Comparison of ENCODE assay signal across 24 cellular contexts in the genomic region with DNA sequence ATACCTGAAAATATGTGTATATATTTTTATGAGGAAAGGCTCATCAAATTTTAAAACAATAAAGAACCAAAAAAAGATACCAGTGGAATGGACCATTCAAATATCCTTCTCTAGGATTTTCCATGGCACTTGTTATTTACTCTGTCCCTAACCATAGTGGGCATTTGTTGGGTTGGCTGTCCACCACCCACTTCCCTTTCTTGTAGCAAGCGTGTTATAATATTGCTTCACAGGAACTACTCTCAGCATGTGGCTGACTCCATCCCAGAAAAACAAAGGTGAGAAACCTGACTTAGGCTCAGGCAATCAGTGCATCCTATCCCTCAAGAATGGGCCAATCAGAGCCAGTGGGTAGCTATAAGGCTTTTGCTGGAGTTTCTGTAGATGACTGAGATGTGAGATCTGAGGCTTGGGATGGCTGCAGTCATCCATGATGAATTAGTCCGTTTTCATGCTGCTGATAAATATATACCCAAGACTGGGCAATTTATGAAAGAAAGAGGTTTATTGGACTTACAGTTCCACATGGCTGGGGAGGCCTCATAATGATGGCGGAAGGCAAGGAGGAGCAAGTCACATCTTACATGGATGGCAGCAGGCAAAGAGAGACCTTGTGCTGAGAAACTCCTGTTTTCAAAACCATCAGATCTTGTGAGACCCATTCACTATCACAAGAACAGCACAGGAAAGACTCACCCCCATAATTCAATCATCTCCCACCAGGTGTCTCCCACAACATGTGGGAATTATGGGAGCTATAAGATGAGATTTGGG.
"Had no signal": no experiment of that assay in that cellular context is flagged by ENCODE, and none has a peak within 500 bp of the region (broad histone marks: within the 10 kb centered on the region; RNA-seq: fewer than 3 reads in every experiment).

No MANE protein-coding gene starts in this region.

- H3K36me3 ChIP-seq: breast epithelium, colonic mucosa had no signal

- DNase-seq: activated CD4-positive, alpha-beta T cell treated with anti-CD3 and anti-CD28 coated beads for 48 hours; activated CD4-positive, alpha-beta T cell treated with anti-CD3 and anti-CD28 coated beads, Interleukin-2, amount 50 U/mL, for 4 hours; activated CD4-positive, CD25-positive, alpha-beta regulatory T cell treated with anti-CD3 and anti-CD28 coated beads, Interleukin-2, amount 50 U/mL, for 72 hours; activated CD8-positive, alpha-beta memory T cell treated with anti-CD3 and anti-CD28 coated beads, Interleukin-2, amount 50 U/mL, for 48 hours; activated CD8-positive, alpha-beta T cell treated with anti-CD3 and anti-CD28 coated beads, Interleukin-2, amount 10 ng/mL, durations not matched to agents 7 days and 5 days; activated T-cell treated with anti-CD3 and anti-CD28 coated beads, Interleukin-2, amount 50 U/mL, for 1 hour; aorta; caudate nucleus; colonic mucosa; NCI-H1092; NCI-H1417; NCI-H1694; NCI-H2081; NCI-H510A treated with DMSO at 0.1 percent for 48 hours; NCI-H69; OCI-M1; RPMI8226; SW 1271 had no signal

- H3K27ac ChIP-seq: breast epithelium, colonic mucosa, KMS-11, SK-N-MC had no signal

- H3K4me2 ChIP-seq: KMS-11 had no signal

- H3K27me3 ChIP-seq: breast epithelium, colonic mucosa had no signal

- ATAC-seq: activated CD8-positive, alpha-beta T cell treated with anti-CD3 and anti-CD28 coated beads, Interleukin-2, amount 10 ng/mL, durations not matched to agents 7 days and 5 days; Panc1; Right ventricle myocardium inferior; WTC11 had no signal

- H3K9ac ChIP-seq: KMS-11 had no signal

- H3K9me3 ChIP-seq: breast epithelium, colonic mucosa had no signal

- H3K4me3 ChIP-seq: breast epithelium, colonic mucosa, SK-N-MC had no signal

- H3K4me1 ChIP-seq: breast epithelium, colonic mucosa had no signal
